Comparison of ENCODE assay signal across 8 cellular contexts in the genomic region with DNA sequence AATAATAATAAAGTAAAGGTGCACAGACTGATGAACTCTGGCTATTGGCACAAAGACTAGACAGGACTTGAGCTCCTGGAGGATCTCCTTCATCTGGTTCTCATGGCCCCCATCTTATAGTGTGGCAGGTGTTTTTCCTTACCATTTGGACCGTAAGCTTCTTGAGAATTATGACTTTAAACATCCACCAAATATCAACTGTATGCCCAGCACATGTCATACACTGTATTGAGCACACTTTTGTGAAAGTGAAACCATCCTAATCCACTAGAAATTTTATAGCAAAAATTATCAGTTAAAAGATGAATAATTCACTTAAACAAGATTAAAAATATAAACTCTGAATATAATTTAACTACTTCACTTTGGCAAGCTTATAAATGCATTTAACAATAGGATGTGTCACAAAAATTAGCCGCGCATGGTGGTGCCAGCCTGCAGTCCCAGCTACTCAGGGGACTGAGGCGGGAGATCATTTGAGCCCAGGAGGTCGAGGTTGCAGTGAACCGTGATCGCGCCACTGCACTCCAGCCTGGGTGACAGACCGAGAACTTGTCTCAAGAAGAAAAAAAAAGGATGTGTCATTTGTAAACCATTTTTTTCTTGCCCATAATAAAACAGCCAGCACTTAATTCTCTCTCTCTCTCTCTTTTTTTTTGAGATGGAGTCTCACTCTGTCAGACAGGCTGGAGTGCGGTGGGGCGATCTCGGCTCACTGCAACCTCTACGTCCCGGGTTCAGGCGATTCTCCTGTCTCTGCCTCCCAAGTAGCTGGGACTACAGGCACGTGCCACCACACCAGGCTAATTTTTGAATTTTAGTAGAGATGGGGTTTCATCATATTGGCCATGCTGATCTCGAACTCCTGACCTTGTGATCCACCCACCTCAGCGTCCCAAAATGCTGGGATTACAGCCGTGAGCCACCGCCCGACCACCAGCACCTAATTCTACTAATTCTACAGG. TPM values are rescaled to one million over a fixed set of nuclear protein-coding genes. Genes with fewer than 3 reads are reported as not detected.
DNase-seq lines count a peak whose midpoint lies in the region; ATAC-seq and TF ChIP-seq lines count a peak whose summit lies in the region.

No MANE protein-coding gene starts in this region.

- peak overlapping the region; percentile 95 for H3K27ac Mint-ChIP-seq in central memory CD8-positive, alpha-beta T cell (ENCODE audit: low read depth)

- no TSS peak for BruUV-seq in PC-9 (replicated peaks; lab: Mats Ljungman, UMichigan)

- H3K9me3 ChIP-seq in PC-9 (ENCODE audit: insufficient read depth, low read depth), result no peaks in the 10 kb centered on the region

- no peaks in the 10 kb centered on the region for H3K4me1 ChIP-seq in PC-9 (replicated peaks; ENCODE audit: insufficient read depth)

- no peaks in the 10 kb centered on the region for H3K27me3 Mint-ChIP-seq in central memory CD8-positive, alpha-beta T cell

- H3K4me3 Mint-ChIP-seq in central memory CD8-positive, alpha-beta T cell, result peak overlapping the region; percentile 73

- peak overlapping the region; percentile 41 for H3K4me3 ChIP-seq in GM06990 (replicated peaks; ENCODE audit: low read depth, low read length)
- no peak overlapping the region for H3K4me3 ChIP-seq in PC-9

- no peaks in the 10 kb centered on the region for H4K20me1 ChIP-seq in PC-9 (ENCODE audit: insufficient read depth)

- no peaks in the 10 kb centered on the region for H3K9me2 ChIP-seq in PC-9 (ENCODE audit: insufficient read depth)

- no peaks in the 10 kb centered on the region for H3F3A ChIP-seq in PC-9 (ENCODE audit: insufficient read depth, low read depth)

- H3K9me3 Mint-ChIP-seq in central memory CD8-positive, alpha-beta T cell, result no peaks in the 10 kb centered on the region

- H3K36me3 ChIP-seq in GM06990 (ENCODE audit: control insufficient read depth, insufficient read depth, low read length) (no peaks in the 10 kb centered on the region), PC-9 (ENCODE audit: low read depth) (no peaks in the 10 kb centered on the region)

- peaks cover 69% of the 10 kb centered on the region for H3K79me2 ChIP-seq in PC-9 (ENCODE audit: low read depth)

- POLR2A ChIA-PET in PC-9 (lab: Charles Lee; ENCODE audit: unreplicated experiment), result no interaction called here

- TF ChIP-seq CTCF in GM06990 (IDR thresholded peaks at IDR 0.05; ENCODE audit: insufficient read depth, low read length, poor library complexity, severe bottlenecking) (no peak), PC-9 (conservative IDR thresholded peaks at IDR 0.05) (no peak)

- peak; percentile 38 for ATAC-seq in GM21360 (IDR thresholded peaks at IDR 0.05; ENCODE audit: unreplicated experiment)
- peak; percentile 57 for ATAC-seq in HG03520 (IDR thresholded peaks at IDR 0.05; ENCODE audit: unreplicated experiment)
- ATAC-seq in central memory CD8-positive, alpha-beta T cell (replicated peaks; ENCODE audit: extremely low read depth, poor library complexity, severe bottlenecking), result peak; percentile 77
- ATAC-seq in sciatic nerve, result no peak

- DNase-seq in GM06990 (ENCODE audit: extremely low read depth, insufficient read length) (peak; percentile 78), sciatic nerve (ENCODE audit: low spot score) (no peak), PC-9 (no peak), hippocampal formation (lab: John Stamatoyannopoulos, UW) (no peak), DMS114 treated with DMSO at 0.1 percent for 48 hours (lab: John Stamatoyannopoulos, UW; ENCODE audit: unreplicated experiment) (no peak)
- DNase-seq in central memory CD8-positive, alpha-beta T cell (ENCODE audit: low spot score in 2 of 2), result peak in 1 of 2 donors; percentile 59

- peaks cover 24% of the 10 kb centered on the region for H3K36me3 Mint-ChIP-seq in central memory CD8-positive, alpha-beta T cell (ENCODE audit: insufficient read depth)

- no peak overlapping the region for H3K4me2 ChIP-seq in PC-9

- CTCF ChIA-PET in PC-9 (lab: Charles Lee), result no interaction called here

- no peak overlapping the region for H3K27ac ChIP-seq in PC-9

- H2AFZ ChIP-seq in PC-9, result no peak overlapping the region

- H3K27me3 ChIP-seq in GM06990 (replicated peaks; ENCODE audit: control insufficient read depth, insufficient read depth, low read length) (no peaks in the 10 kb centered on the region), PC-9 (ENCODE audit: insufficient read depth, low read depth) (no peaks in the 10 kb centered on the region)

- peaks cover 83% of the 10 kb centered on the region for H3K4me1 Mint-ChIP-seq in central memory CD8-positive, alpha-beta T cell

- intact Hi-C loops in sciatic nerve (cut with DNase I), result no loop called here
- intact Hi-C loops in PC-9 (cut with micrococcal nuclease; ENCODE audit: unreplicated experiment), result no loop called here

RNA-seq across cellular contexts. Expression of a gene that starts 9.1 kb away (rescaled TPM):
- total RNA-seq in sciatic nerve (32.0 TPM), PC-9 (2021) (10.3 and 12.4 TPM in 2 replicates)
